ENCODE assay signal across 8 cellular contexts in genomic region chr1:229024528-229025119, GRCh38.
A peak's percentile ranks its signal among the peaks of the same experiment; 100 is the strongest.
DNase-seq lines count a peak whose midpoint lies in the region; ATAC-seq, FAIRE-seq and TF ChIP-seq lines count a peak whose summit lies in the region.

No MANE protein-coding gene starts in this region.

- H3K79me2 ChIP-seq in keratinocyte (ENCODE audit: control insufficient read depth, insufficient read depth, low read length) = no peaks in the 10 kb centered on the region

- H3K4me3 ChIP-seq in keratinocyte (ENCODE audit: control insufficient read depth in 2 of 3, extremely low read depth in 1 of 3, insufficient read depth in 2 of 3, low read depth in 1 of 3, low read length in 3 of 3) = no peak overlapping the region

- peak; percentile 93 for FAIRE-seq in keratinocyte (lab: Jason Lieb, UNC)
- no peak for FAIRE-seq in urothelium cell line (lab: Jason Lieb, UNC)

- H4K20me1 ChIP-seq in keratinocyte (ENCODE audit: control insufficient read depth, extremely low read depth, insufficient read depth, low read length) = no peaks in the 10 kb centered on the region

- H3K9ac ChIP-seq in keratinocyte (ENCODE audit: control insufficient read depth, extremely low read depth, insufficient read depth, low read length) = no peak overlapping the region

- no peaks in the 10 kb centered on the region for H3K9me3 ChIP-seq in keratinocyte (ENCODE audit: control insufficient read depth, low read depth, low read length)

- H2AFZ ChIP-seq in keratinocyte (ENCODE audit: control insufficient read depth, low read length) = no peak overlapping the region

- H3K27ac ChIP-seq in keratinocyte (ENCODE audit: control insufficient read depth, insufficient read depth, low read length) = no peak overlapping the region

- dilution Hi-C loops in keratinocyte (cut with MboI; ENCODE audit: extremely low pct_ligation_motif_present, low sequenced_read_pairs) = no loop called here

- H3K4me1 ChIP-seq in keratinocyte (ENCODE audit: control insufficient read depth, extremely low read depth, insufficient read depth, low read length) = peaks cover 7% of the 10 kb centered on the region

- DNase-seq in stimulated activated CD4-positive, alpha-beta T cell treated with anti-CD3 and anti-CD28 coated beads, Interleukin-15, amount 100 ng/mL, for 24 hours = peak; percentile 50
- no peak for DNase-seq in stimulated activated CD4-positive, alpha-beta T cell treated with anti-CD3 and anti-CD28 coated beads, Interleukin-2, amount 100 ng/mL, for 48 hours
- peak; percentile 49 for DNase-seq in amniotic stem cell (lab: John Stamatoyannopoulos, UW)
- peak; percentile 35 for DNase-seq in keratinocyte (ENCODE audit: low read depth, low spot score)
- peak; percentile 91 for DNase-seq in urothelium cell line (ENCODE audit: low spot score)
- DNase-seq in NCI-H1048 (lab: John Stamatoyannopoulos, UW) = no peak

- no peaks in the 10 kb centered on the region for H3K9me1 ChIP-seq in keratinocyte (ENCODE audit: control insufficient read depth, extremely low read depth, insufficient read depth, low read length)

- no peaks in the 10 kb centered on the region for H3K27me3 ChIP-seq in keratinocyte (ENCODE audit: control insufficient read depth, extremely low read depth, insufficient read depth, low read length)

- no peak overlapping the region for H3K4me2 ChIP-seq in keratinocyte (ENCODE audit: control insufficient read depth, extremely low read depth, insufficient read depth, low read depth, low read length)

- no peak for ATAC-seq in GM18870 (IDR thresholded peaks at IDR 0.05; ENCODE audit: unreplicated experiment)
- ATAC-seq in GM21717 (IDR thresholded peaks at IDR 0.05; ENCODE audit: unreplicated experiment) = no peak

- peak in 1 of 3 experiments; percentile 22 for TF ChIP-seq CTCF in keratinocyte (optimal IDR thresholded peaks at IDR 0.05 in 1 of 3, IDR thresholded peaks at IDR 0.05 in 1 of 3, conservative IDR thresholded peaks at IDR 0.05 in 1 of 3; ENCODE audit: extremely low read depth in 1 of 3, insufficient read depth in 2 of 3, low read length in 3 of 3)

- H3K36me3 ChIP-seq in keratinocyte (ENCODE audit: control insufficient read depth in 2 of 2, extremely low read depth in 1 of 2, insufficient read depth in 2 of 2, low read length in 2 of 2) = no peaks in the 10 kb centered on the region

Comparison
In these comparisons a context has a peak if more than half of its experiments do, and no peak if none do; other contexts are left out.
1. DNase-seq: peak in stimulated activated CD4-positive, alpha-beta T cell treated with anti-CD3 and anti-CD28 coated beads, Interleukin-15, amount 100 ng/mL, for 24 hours (single experiment), amniotic stem cell (single experiment), keratinocyte (single experiment) and urothelium cell line (single experiment); none in stimulated activated CD4-positive, alpha-beta T cell treated with anti-CD3 and anti-CD28 coated beads, Interleukin-2, amount 100 ng/mL, for 48 hours (0 of 2) and NCI-H1048 (single experiment).